In genomic region chr22:40050258-40050657, GRCh38 we compare ENCODE assay signal across 10 cellular contexts. TPM values are rescaled to one million over a fixed set of nuclear protein-coding genes. Genes with fewer than 3 reads are reported as not detected.
DNase-seq lines count a peak whose midpoint lies in the region; ATAC-seq lines count a peak whose summit lies in the region.
"Had no signal": no experiment of that assay in that cellular context is flagged by ENCODE, and none has a peak within 500 bp of the region (broad histone marks: within the 10 kb centered on the region; RNA-seq: fewer than 3 reads in every experiment).

No MANE protein-coding gene starts in this region.

- H3K9me3 ChIP-seq in thymus (ENCODE audit: control insufficient read depth) = no peaks in the 10 kb centered on the region

- no peak overlapping the region for H3K4me3 ChIP-seq in thymus (ENCODE audit: low read length)
- H3K4me3 ChIP-seq: dorsolateral prefrontal cortex had no signal

- H3K36me3 ChIP-seq in thymus (ENCODE audit: control insufficient read depth, insufficient read depth) = no peaks in the 10 kb centered on the region

- H3K27me3 ChIP-seq in thymus (ENCODE audit: control insufficient read depth, insufficient read depth) = no peaks in the 10 kb centered on the region
- H3K27me3 ChIP-seq: dorsolateral prefrontal cortex had no signal

- peak overlapping the region; percentile 58 for H3K27ac ChIP-seq in thymus (ENCODE audit: low read depth)
- H3K27ac ChIP-seq: C4-2B had no signal

- no peak for DNase-seq in activated naive CD4-positive, alpha-beta T cell treated with anti-CD3 and anti-CD28 coated beads, Interleukin-2, amount 50 U/mL, for 16 hours
- peak; percentile 71 for DNase-seq in NOMO-1 treated with dmso at 0.1 percent for 144 hours (lab: John Stamatoyannopoulos, UW; ENCODE audit: unreplicated experiment)
- DNase-seq in mucosa of gallbladder (ENCODE audit: low spot score) = no peak
- DNase-seq in HUDEP-2 (lab: John Stamatoyannopoulos, UW; ENCODE audit: unreplicated experiment in 76 of 76) = no peak
- DNase-seq in DMS53 treated with DMSO at 0.1 percent for 48 hours (lab: John Stamatoyannopoulos, UW; ENCODE audit: unreplicated experiment) = no peak

- no peaks in the 10 kb centered on the region for H3K9me3 Mint-ChIP-seq in activated naive CD4-positive, alpha-beta T cell treated with anti-CD3 and anti-CD28 coated beads, Interleukin-2, amount 50 U/mL, for 24 hours

- peak; percentile 86 for ATAC-seq in HG02870 (IDR thresholded peaks at IDR 0.05; ENCODE audit: unreplicated experiment)

- peak overlapping the region; percentile 85 for H3K27ac Mint-ChIP-seq in activated naive CD4-positive, alpha-beta T cell treated with anti-CD3 and anti-CD28 coated beads, Interleukin-2, amount 50 U/mL, for 24 hours

- H3K36me3 Mint-ChIP-seq in activated naive CD4-positive, alpha-beta T cell treated with anti-CD3 and anti-CD28 coated beads, Interleukin-2, amount 50 U/mL, for 24 hours = no peaks in the 10 kb centered on the region

- H3K4me1 Mint-ChIP-seq in activated naive CD4-positive, alpha-beta T cell treated with anti-CD3 and anti-CD28 coated beads, Interleukin-2, amount 50 U/mL, for 24 hours = peaks cover 83% of the 10 kb centered on the region

- peak overlapping the region; percentile 61 for H3K4me3 Mint-ChIP-seq in activated naive CD4-positive, alpha-beta T cell treated with anti-CD3 and anti-CD28 coated beads, Interleukin-2, amount 50 U/mL, for 24 hours

- H3K27me3 Mint-ChIP-seq in activated naive CD4-positive, alpha-beta T cell treated with anti-CD3 and anti-CD28 coated beads, Interleukin-2, amount 50 U/mL, for 24 hours = no peaks in the 10 kb centered on the region

- WGBS in thymus = 12% methylated on average over 3 of the region's 3 CpGs

- H3K4me1 ChIP-seq in thymus (ENCODE audit: control insufficient read depth, insufficient read depth, low read length) = peaks cover 31% of the 10 kb centered on the region

RNA-seq across cellular contexts. Expression of gene FAM83F, which starts 55.5 kb away (rescaled TPM):
- polyA plus RNA-seq in thymus = 2.0 TPM
- total RNA-seq in mucosa of gallbladder = 12.1 TPM
